In genomic region chr1:94100785-94101612, GRCh38 we compare ENCODE assay signal across 1 cellular context.
TF ChIP-seq lines count a peak whose summit lies in the region.

No MANE protein-coding gene starts in this region.

TF ChIP-seq in endothelial cell of umbilical vein, 7 proteins besides CTCF, POLR2A, EP300 and RAD21:
- TF ChIP-seq JUN (IDR thresholded peaks at IDR 0.05; ENCODE audit: borderline replicate concordance, insufficient read depth, insufficient read length, low read depth), result no peak
- TF ChIP-seq EZH2 (IDR thresholded peaks at IDR 0.05; ENCODE audit: borderline replicate concordance, low read depth, low read length, severe bottlenecking), result no peak
- TF ChIP-seq MAX (IDR thresholded peaks at IDR 0.05; ENCODE audit: insufficient read depth, insufficient read length), result no peak
- TF ChIP-seq POLR2AphosphoS5 (IDR thresholded peaks at IDR 0.05; ENCODE audit: insufficient read depth, low read depth, low read length), result no peak
